In genomic region chr3:178320481-178321352, GRCh38 we compare ENCODE assay signal across 8 cellular contexts.
DNase-seq lines count a peak whose midpoint lies in the region; ATAC-seq and TF ChIP-seq lines count a peak whose summit lies in the region.

No MANE protein-coding gene starts in this region.

- POLR2A ChIA-PET in T-cell (lab: Charles Lee) = interaction anchor here in 1 of 2 donors (0.7 kb wide), 1 partner anchor 58 kb away, joined by 3 read pairs; no protein-coding TSS in a partner anchor

- peak overlapping the region; percentile 51 for H3K27ac ChIP-seq in cingulate gyrus (ENCODE audit: low read depth, low read length)

- H3K27ac Mint-ChIP-seq in mesothelial cell of epicardium (peak overlapping the region; percentile 72), T-cell (no peak overlapping the region)

- DNase-seq in AG09309 (ENCODE audit: low read depth) = no peak
- peak; percentile 94 for DNase-seq in NCI-H146 (lab: John Stamatoyannopoulos, UW)
- no peak for DNase-seq in mesothelial cell of epicardium (ENCODE audit: low spot score in 2 of 2, unreplicated experiment in 2 of 2)
- no peak for DNase-seq in T-cell
- no peak for DNase-seq in T-helper 2 cell

- peaks cover 43% of the 10 kb centered on the region for H3K4me1 Mint-ChIP-seq in mesothelial cell of epicardium
- H3K4me1 Mint-ChIP-seq in T-cell = no peaks in the 10 kb centered on the region

- TF ChIP-seq CTCF in AG09309 (IDR thresholded peaks at IDR 0.05; ENCODE audit: control insufficient read depth, insufficient read depth, low read depth, low read length, missing control alignments) = peak; percentile 2
- TF ChIP-seq CTCF in mesothelial cell of epicardium (IDR thresholded peaks at IDR 0.05; ENCODE audit: unreplicated experiment) = no peak

- H3K4me3 ChIP-seq in AG09309 (ENCODE audit: control insufficient read depth, low read depth, low read length) = no peak overlapping the region

- H3K36me3 Mint-ChIP-seq in mesothelial cell of epicardium (peaks cover 2% of the 10 kb centered on the region), T-cell (no peaks in the 10 kb centered on the region)

- H3K9me3 Mint-ChIP-seq in mesothelial cell of epicardium (peaks cover 4% of the 10 kb centered on the region), T-cell (no peaks in the 10 kb centered on the region)

- CTCF ChIA-PET in T-cell (lab: Charles Lee) = no interaction called here

- H3K27me3 Mint-ChIP-seq in mesothelial cell of epicardium (ENCODE audit: low read depth) = no peaks in the 10 kb centered on the region
- no peaks in the 10 kb centered on the region for H3K27me3 Mint-ChIP-seq in T-cell

- ATAC-seq in HG02970 (IDR thresholded peaks at IDR 0.05; ENCODE audit: low FRiP score, unreplicated experiment) = no peak
- no peak for ATAC-seq in HG02623 (IDR thresholded peaks at IDR 0.05; ENCODE audit: unreplicated experiment)
- ATAC-seq in T-cell (replicated peaks in 1 of 4) = no peak

- no peak overlapping the region for H3K4me3 Mint-ChIP-seq in mesothelial cell of epicardium
- no peak overlapping the region for H3K4me3 Mint-ChIP-seq in T-cell
